Comparison of ENCODE assay signal across 14 cellular contexts in the genomic region with DNA sequence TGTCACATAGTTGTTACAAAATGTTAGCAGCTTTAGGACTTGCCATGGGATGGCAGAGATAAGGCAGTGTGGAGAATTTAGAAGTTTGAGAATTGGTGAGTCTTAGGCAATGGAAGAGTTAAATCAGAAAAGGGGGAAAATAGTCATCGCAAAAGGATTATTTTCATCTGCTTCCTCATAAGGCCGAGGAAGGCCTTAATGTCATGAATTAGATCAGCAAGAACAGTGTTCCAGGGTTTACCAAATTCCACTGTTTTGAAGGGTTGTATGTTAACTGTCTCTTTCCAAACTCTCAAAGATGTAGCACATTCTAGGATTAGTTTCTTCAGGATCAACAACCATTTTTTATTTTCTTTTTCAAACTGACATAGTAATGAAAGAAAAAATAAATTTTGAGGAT. TPM values are rescaled to one million over a fixed set of nuclear protein-coding genes. Genes with fewer than 3 reads are reported as not detected.
A peak's percentile ranks its signal among the peaks of the same experiment; 100 is the strongest.
DNase-seq lines count a peak whose midpoint lies in the region; ATAC-seq and TF ChIP-seq lines count a peak whose summit lies in the region.
"Had no signal": no experiment of that assay in that cellular context is flagged by ENCODE, and none has a peak within 500 bp of the region (broad histone marks: within the 10 kb centered on the region; RNA-seq: fewer than 3 reads in every experiment).

No MANE protein-coding gene starts in this region.

- H3K4me3 Mint-ChIP-seq in glutamatergic neuron (ENCODE audit: unreplicated experiment), result no peak overlapping the region
- no peak overlapping the region for H3K4me3 Mint-ChIP-seq in activated T-helper 17 cell treated with anti-CD3 and anti-CD28 coated beads, Interleukin-2, amount 50 U/mL, for 72 hours
- H3K4me3 Mint-ChIP-seq: stimulated activated naive CD8-positive, alpha-beta T cell treated with anti-CD3 and anti-CD28 coated beads, Interleukin-15, amount 100 ng/mL, for 72 hours had no signal

- peaks cover 58% of the 10 kb centered on the region for H3K4me1 Mint-ChIP-seq in glutamatergic neuron (ENCODE audit: low read depth, unreplicated experiment)
- peaks cover 4% of the 10 kb centered on the region for H3K4me1 Mint-ChIP-seq in activated T-helper 17 cell treated with anti-CD3 and anti-CD28 coated beads, Interleukin-2, amount 50 U/mL, for 72 hours

- DNase-seq in heart left ventricle, result no peak
- no peak for DNase-seq in cardiac septum (ENCODE audit: low spot score)
- no peak for DNase-seq in glutamatergic neuron
- no peak for DNase-seq in sciatic nerve (ENCODE audit: low spot score)
- DNase-seq in NCI-H345 treated with DMSO at 0.1 percent for 48 hours (lab: John Stamatoyannopoulos, UW; ENCODE audit: unreplicated experiment), result no peak
- no peak for DNase-seq in SW480 (ENCODE audit: low spot score)
- no peak for DNase-seq in CD1c-positive myeloid dendritic cell (ENCODE audit: extremely low spot score)
- DNase-seq: activated CD4-positive, alpha-beta T cell treated with anti-CD3 and anti-CD28 coated beads, Interleukin-2, amount 50 U/mL, for 4 hours; activated naive CD4-positive, alpha-beta T cell; NCI-H1092 treated with DMSO at 0.1 percent for 48 hours; NCI-H446 treated with DMSO at 0.1 percent for 48 hours; RPMI8226; stimulated activated naive CD8-positive, alpha-beta T cell treated with anti-CD3 and anti-CD28 coated beads, Interleukin-15, amount 100 ng/mL, for 72 hours had no signal

- no peaks in the 10 kb centered on the region for H3K36me3 Mint-ChIP-seq in glutamatergic neuron (ENCODE audit: unreplicated experiment)
- H3K36me3 Mint-ChIP-seq in activated T-helper 17 cell treated with anti-CD3 and anti-CD28 coated beads, Interleukin-2, amount 50 U/mL, for 72 hours (ENCODE audit: low read depth), result no peaks in the 10 kb centered on the region

- peak overlapping the region in 10 of 12 donors; percentile 15 to 66 (median 34) for H3K27ac ChIP-seq in heart left ventricle

- H3K27me3 Mint-ChIP-seq in glutamatergic neuron (ENCODE audit: unreplicated experiment), result peaks cover 3% of the 10 kb centered on the region
- no peaks in the 10 kb centered on the region for H3K27me3 Mint-ChIP-seq in activated T-helper 17 cell treated with anti-CD3 and anti-CD28 coated beads, Interleukin-2, amount 50 U/mL, for 72 hours
- H3K27me3 Mint-ChIP-seq: stimulated activated naive CD8-positive, alpha-beta T cell treated with anti-CD3 and anti-CD28 coated beads, Interleukin-15, amount 100 ng/mL, for 72 hours had no signal

- 31 to 59% (median 40%) methylated on average over 2 of the region's 2 CpGs for WGBS in heart left ventricle, 4 donors

- peak overlapping the region in 1 of 12 donors; percentile 17 for H3K4me3 ChIP-seq in heart left ventricle

- TF ChIP-seq POLR2A in heart left ventricle (IDR thresholded peaks at IDR 0.05), result no peak

- H3K9me3 Mint-ChIP-seq in glutamatergic neuron (ENCODE audit: unreplicated experiment), result peaks cover 3% of the 10 kb centered on the region
- no peaks in the 10 kb centered on the region for H3K9me3 Mint-ChIP-seq in activated T-helper 17 cell treated with anti-CD3 and anti-CD28 coated beads, Interleukin-2, amount 50 U/mL, for 72 hours
- H3K9me3 Mint-ChIP-seq: stimulated activated naive CD8-positive, alpha-beta T cell treated with anti-CD3 and anti-CD28 coated beads, Interleukin-15, amount 100 ng/mL, for 72 hours had no signal

- H3K4me1 ChIP-seq in heart left ventricle, result peaks cover 0 to 88% (median 40%) of the 10 kb centered on the region in 12 donors

- no peaks in the 10 kb centered on the region for H3K27me3 ChIP-seq in heart left ventricle

- H3K27ac Mint-ChIP-seq in glutamatergic neuron (ENCODE audit: unreplicated experiment), result peak overlapping the region; percentile 63
- no peak overlapping the region for H3K27ac Mint-ChIP-seq in activated T-helper 17 cell treated with anti-CD3 and anti-CD28 coated beads, Interleukin-2, amount 50 U/mL, for 72 hours
- H3K27ac Mint-ChIP-seq: stimulated activated naive CD8-positive, alpha-beta T cell treated with anti-CD3 and anti-CD28 coated beads, Interleukin-15, amount 100 ng/mL, for 72 hours had no signal

- intact Hi-C loops in heart left ventricle (cut with DNase I) (no loop called here), cardiac septum (cut with DNase I) (no loop called here), sciatic nerve (cut with DNase I) (no loop called here)

- no peaks in the 10 kb centered on the region for H3K9me3 ChIP-seq in heart left ventricle

- ATAC-seq in heart left ventricle (peak in 1 of 4 donors; percentile 32), sciatic nerve (peak; percentile 35)
- no peak for ATAC-seq in activated T-helper 17 cell treated with anti-CD3 and anti-CD28 coated beads, Interleukin-2, amount 50 U/mL, for 72 hours (replicated peaks)
- ATAC-seq: stimulated activated naive CD8-positive, alpha-beta T cell treated with anti-CD3 and anti-CD28 coated beads, Interleukin-15, amount 100 ng/mL, for 72 hours had no signal

- TF ChIP-seq CTCF in heart left ventricle (IDR thresholded peaks at IDR 0.05), result no peak
- no peak for TF ChIP-seq CTCF in glutamatergic neuron (IDR thresholded peaks at IDR 0.05; ENCODE audit: partially characterized antibody, unreplicated experiment)

- H3K36me3 ChIP-seq in heart left ventricle, result peaks cover 0 to 68% (median 3%) of the 10 kb centered on the region in 9 donors

RNA-seq across cellular contexts. Expression of gene ZEB2, which starts 23.9 kb away (rescaled TPM):
- total RNA-seq in heart left ventricle (100 to 1,000 TPM in 2 of 9 donors, 10 to 100 TPM in 7; 68.5 to 168 (median 86.3) TPM), cardiac septum (122 TPM), glutamatergic neuron (ENCODE audit: unreplicated experiment) (121 TPM), sciatic nerve (440 TPM)
- polyA plus RNA-seq in heart left ventricle, result 10 to 100 TPM; 23.1 to 34.9 TPM
- 10 to 100 TPM; 27.6 to 44.1 TPM for total RNA-seq in activated T-helper 17 cell treated with anti-CD3 and anti-CD28 coated beads, Interleukin-2, amount 50 U/mL, for 72 hours
